8 cellular contexts compared by ENCODE assay signal in the genomic region with DNA sequence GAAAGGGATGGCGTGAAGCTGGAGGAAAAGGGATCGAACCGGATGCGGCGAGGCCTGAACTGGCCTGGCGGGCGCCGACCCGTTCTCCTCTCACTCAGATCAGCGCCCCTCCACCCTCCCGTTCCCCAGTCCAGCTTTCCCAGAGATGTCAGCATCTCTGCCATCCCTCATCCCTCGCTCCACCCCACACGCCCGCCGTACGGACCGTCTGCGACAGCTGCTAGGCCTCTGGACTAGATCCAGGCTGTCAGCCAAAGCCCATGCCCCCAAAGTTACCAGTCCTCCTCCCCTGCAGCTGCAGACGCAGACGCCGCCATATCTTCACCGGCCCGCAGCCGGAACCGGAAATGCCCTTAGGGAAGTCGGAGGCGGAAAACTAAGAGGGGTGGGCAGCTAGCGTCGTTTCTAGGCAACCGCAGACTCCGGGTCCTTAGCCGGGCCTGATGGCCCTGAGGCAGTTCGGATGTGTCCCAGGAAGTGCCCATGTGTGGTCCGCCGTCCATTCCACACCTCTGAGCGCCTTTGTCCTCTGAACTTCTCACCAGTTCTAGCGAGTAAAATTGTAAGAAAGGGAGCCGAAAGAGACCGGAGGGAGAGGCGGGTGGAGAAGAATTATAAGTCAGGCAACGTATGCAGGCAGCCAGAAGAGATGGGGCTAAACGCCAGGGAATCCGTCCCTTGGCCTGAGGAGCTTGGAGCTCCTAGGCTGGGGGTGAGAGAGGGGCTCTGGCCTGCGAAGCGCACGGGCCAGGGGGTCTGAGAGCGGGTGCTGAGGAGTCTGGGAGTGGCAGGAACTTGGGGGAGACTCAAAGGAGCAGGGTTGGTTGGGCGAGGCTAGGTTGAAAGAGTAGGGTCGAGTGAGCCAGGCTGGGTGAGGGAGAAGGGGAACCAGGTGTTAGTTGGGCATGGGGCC. TPM values are rescaled to one million over a fixed set of nuclear protein-coding genes. Genes with fewer than 3 reads are reported as not detected.
DNase-seq lines count a peak whose midpoint lies in the region; ATAC-seq and TF ChIP-seq lines count a peak whose summit lies in the region.

Gene RNF25, minus strand, starts transcription at position 349 of the 913 bp plus-strand sequence. Its CDS starts 32 bp downstream, at position 317.
A gene with protein sequence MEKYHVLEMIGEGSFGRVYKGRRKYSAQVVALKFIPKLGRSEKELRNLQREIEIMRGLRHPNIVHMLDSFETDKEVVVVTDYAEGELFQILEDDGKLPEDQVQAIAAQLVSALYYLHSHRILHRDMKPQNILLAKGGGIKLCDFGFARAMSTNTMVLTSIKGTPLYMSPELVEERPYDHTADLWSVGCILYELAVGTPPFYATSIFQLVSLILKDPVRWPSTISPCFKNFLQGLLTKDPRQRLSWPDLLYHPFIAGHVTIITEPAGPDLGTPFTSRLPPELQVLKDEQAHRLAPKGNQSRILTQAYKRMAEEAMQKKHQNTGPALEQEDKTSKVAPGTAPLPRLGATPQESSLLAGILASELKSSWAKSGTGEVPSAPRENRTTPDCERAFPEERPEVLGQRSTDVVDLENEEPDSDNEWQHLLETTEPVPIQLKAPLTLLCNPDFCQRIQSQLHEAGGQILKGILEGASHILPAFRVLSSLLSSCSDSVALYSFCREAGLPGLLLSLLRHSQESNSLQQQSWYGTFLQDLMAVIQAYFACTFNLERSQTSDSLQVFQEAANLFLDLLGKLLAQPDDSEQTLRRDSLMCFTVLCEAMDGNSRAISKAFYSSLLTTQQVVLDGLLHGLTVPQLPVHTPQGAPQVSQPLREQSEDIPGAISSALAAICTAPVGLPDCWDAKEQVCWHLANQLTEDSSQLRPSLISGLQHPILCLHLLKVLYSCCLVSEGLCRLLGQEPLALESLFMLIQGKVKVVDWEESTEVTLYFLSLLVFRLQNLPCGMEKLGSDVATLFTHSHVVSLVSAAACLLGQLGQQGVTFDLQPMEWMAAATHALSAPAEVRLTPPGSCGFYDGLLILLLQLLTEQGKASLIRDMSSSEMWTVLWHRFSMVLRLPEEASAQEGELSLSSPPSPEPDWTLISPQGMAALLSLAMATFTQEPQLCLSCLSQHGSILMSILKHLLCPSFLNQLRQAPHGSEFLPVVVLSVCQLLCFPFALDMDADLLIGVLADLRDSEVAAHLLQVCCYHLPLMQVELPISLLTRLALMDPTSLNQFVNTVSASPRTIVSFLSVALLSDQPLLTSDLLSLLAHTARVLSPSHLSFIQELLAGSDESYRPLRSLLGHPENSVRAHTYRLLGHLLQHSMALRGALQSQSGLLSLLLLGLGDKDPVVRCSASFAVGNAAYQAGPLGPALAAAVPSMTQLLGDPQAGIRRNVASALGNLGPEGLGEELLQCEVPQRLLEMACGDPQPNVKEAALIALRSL (N-terminal part only) (plus strand): TSS at position 433 of the 913 bp plus-strand sequence. CDS start 744 bp downstream, outside the sequence.

- no peaks in the 10 kb centered on the region for H4K20me1 ChIP-seq in OCI-LY3 (ENCODE audit: insufficient read depth, low read length)

- peak within 1 kb of the TSS; percentile 90 for H3K4me2 ChIP-seq in OCI-LY3 (ENCODE audit: low read length)

- H3K9me3 Mint-ChIP-seq in Calu3 (ENCODE audit: low read depth, unreplicated experiment) (no peaks in the 10 kb centered on the region), endothelial cell (ENCODE audit: unreplicated experiment) (no peaks in the 10 kb centered on the region), mesothelial cell of epicardium (no peaks in the 10 kb centered on the region)

- H3K27me3 ChIP-seq in HUES48 (ENCODE audit: control insufficient read depth, insufficient read depth, low read length) = no peaks in the 10 kb centered on the region
- no peaks in the 10 kb centered on the region for H3K27me3 ChIP-seq in OCI-LY3 (ENCODE audit: low read depth, low read length)

- peak within 1 kb of the TSS; percentile 95 for H2AFZ ChIP-seq in OCI-LY3 (ENCODE audit: low read depth, low read length)

- H3K36me3 Mint-ChIP-seq in Calu3 (ENCODE audit: insufficient read depth, unreplicated experiment) = peaks cover 34% of the 10 kb centered on the region
- H3K36me3 Mint-ChIP-seq in endothelial cell (ENCODE audit: low read depth, unreplicated experiment) = peaks cover 24% of the 10 kb centered on the region
- peaks cover 15% of the 10 kb centered on the region for H3K36me3 Mint-ChIP-seq in mesothelial cell of epicardium

- H3K27ac Mint-ChIP-seq in Calu3 (ENCODE audit: unreplicated experiment) (peak within 1 kb of the TSS; percentile 68), endothelial cell (ENCODE audit: unreplicated experiment) (peak within 1 kb of the TSS; percentile 99), mesothelial cell of epicardium (peak within 1 kb of the TSS; percentile 97)

- H3K4me1 ChIP-seq in HUES48 (ENCODE audit: control insufficient read depth, insufficient read depth, low read length) = no peaks in the 10 kb centered on the region
- peaks cover 11% of the 10 kb centered on the region; the same call in 1 of the 2 replicates for H3K4me1 ChIP-seq in OCI-LY3 (ENCODE audit: low read length)

- peak within 1 kb of the TSS; percentile 87 for H3K9ac ChIP-seq in HUES48 (ENCODE audit: low read depth, low read length)
- peak within 1 kb of the TSS; percentile 72 for H3K9ac ChIP-seq in OCI-LY3 (ENCODE audit: low read length)

- TF ChIP-seq CTCF in Calu3 (IDR thresholded peaks at IDR 0.05; ENCODE audit: unreplicated experiment) = no peak
- TF ChIP-seq CTCF in OCI-LY3 (IDR thresholded peaks at IDR 0.05; ENCODE audit: low read depth, low read length) = no peak
- no peak for TF ChIP-seq CTCF in endothelial cell (IDR thresholded peaks at IDR 0.05; ENCODE audit: unreplicated experiment)
- no peak for TF ChIP-seq CTCF in mesothelial cell of epicardium (IDR thresholded peaks at IDR 0.05; ENCODE audit: unreplicated experiment)

- peaks cover 41% of the 10 kb centered on the region for H3K36me3 ChIP-seq in HUES48 (ENCODE audit: control insufficient read depth, insufficient read depth, low read length)
- H3K36me3 ChIP-seq in OCI-LY3 (replicated peaks; ENCODE audit: low read depth, low read length) = no peaks in the 10 kb centered on the region

- H3K79me2 ChIP-seq in OCI-LY3 (ENCODE audit: low read length) = peaks cover 12% of the 10 kb centered on the region

- peak within 1 kb of the TSS; percentile 88 for H3K4me3 Mint-ChIP-seq in Calu3 (ENCODE audit: low read depth, unreplicated experiment)
- peak within 1 kb of the TSS; percentile 98 for H3K4me3 Mint-ChIP-seq in endothelial cell (ENCODE audit: unreplicated experiment)
- peak within 1 kb of the TSS; percentile 97 for H3K4me3 Mint-ChIP-seq in mesothelial cell of epicardium

- peak; percentile 94 for ATAC-seq in GM21390 (IDR thresholded peaks at IDR 0.05; ENCODE audit: unreplicated experiment)

- intact Hi-C loops in Calu3 (cut with micrococcal nuclease; ENCODE audit: unreplicated experiment) = no loop called here

- H3K4me3 ChIP-seq in HUES48 (ENCODE audit: low read depth, low read length) = peak within 1 kb of the TSS; percentile 87
- peak within 1 kb of the TSS; percentile 92 for H3K4me3 ChIP-seq in OCI-LY3 (ENCODE audit: low read length)

- H3K9me3 ChIP-seq in HUES48 (ENCODE audit: control insufficient read depth, insufficient read depth, low read length) (no peaks in the 10 kb centered on the region), OCI-LY3 (ENCODE audit: insufficient read depth, low read length) (no peaks in the 10 kb centered on the region)

- CTCF ChIA-PET in Calu3 (lab: Charles Lee) = interaction anchor here (0.6 to 1.9 kb wide), 9 partner anchors 13 to 1765 kb away, joined by 3 to 12 read pairs (median 5); partner anchors contain the start of gene TTLL4

- H3K27me3 Mint-ChIP-seq in Calu3 (ENCODE audit: unreplicated experiment) (no peaks in the 10 kb centered on the region), endothelial cell (ENCODE audit: unreplicated experiment) (peaks cover 17% of the 10 kb centered on the region), mesothelial cell of epicardium (ENCODE audit: low read depth) (no peaks in the 10 kb centered on the region)

- H3K4me1 Mint-ChIP-seq in Calu3 (ENCODE audit: low read depth, unreplicated experiment) (peaks cover 16% of the 10 kb centered on the region), endothelial cell (ENCODE audit: unreplicated experiment) (peaks cover 24% of the 10 kb centered on the region), mesothelial cell of epicardium (peaks cover 20% of the 10 kb centered on the region)

- DNase-seq in Calu3 (peak; percentile 82), endothelial cell (ENCODE audit: low spot score) (peak; percentile 79), mesothelial cell of epicardium (ENCODE audit: low spot score in 2 of 2, unreplicated experiment in 2 of 2) (peak; percentile 53 to 80)
- peak; percentile 80 for DNase-seq in activated CD8-positive, alpha-beta memory T cell treated with anti-CD3 and anti-CD28 coated beads, Interleukin-2, amount 50 U/mL, for 4 hours
- peak; percentile 76 to 79 for DNase-seq in stimulated activated CD8-positive, alpha-beta memory T cell treated with anti-CD3 and anti-CD28 coated beads, Interleukin-15, amount 100 ng/mL, for 48 hours (ENCODE audit: low read depth in 2 of 2)

- peak within 1 kb of the TSS; percentile 85 for H3K27ac ChIP-seq in HUES48 (ENCODE audit: low read depth, low read length)
- no peak within 1 kb of the TSS; the same call in 1 of the 2 replicates for H3K27ac ChIP-seq in OCI-LY3 (ENCODE audit: low read length)

- BruUV-seq in Calu3 (replicated peaks; lab: Mats Ljungman, UMichigan) = no TSS peak

RNA-seq across cellular contexts. Expression of gene RNF25, which starts in this region (rescaled TPM):
- 32.1 and 36.9 TPM in 2 replicates for total RNA-seq in Calu3 (2022)
- 41.7 TPM for total RNA-seq in endothelial cell (ENCODE audit: unreplicated experiment)
- 21.6 to 26.5 TPM (median 21.8 TPM) in 3 replicates for total RNA-seq in mesothelial cell of epicardium

RNA-seq across cellular contexts. Expression of the second gene that starts in this region (rescaled TPM):
- total RNA-seq in Calu3 (2022) (42.4 and 50.6 TPM in 2 replicates), endothelial cell (ENCODE audit: unreplicated experiment) (75.1 TPM), mesothelial cell of epicardium (115 to 127 TPM (median 120 TPM) in 3 replicates)
